ENCODE assay signal across 8 cellular contexts in genomic region chr6:144285548-144285797, GRCh38.
DNase-seq lines count a peak whose midpoint lies in the region; ATAC-seq and TF ChIP-seq lines count a peak whose summit lies in the region.

No MANE protein-coding gene starts in this region.

- TF ChIP-seq CTCF in 22Rv1 (IDR thresholded peaks at IDR 0.05) (no peak), MM.1S (IDR thresholded peaks at IDR 0.05; ENCODE audit: low read length) (no peak), neutrophil (IDR thresholded peaks at IDR 0.05) (no peak)

- H4K20me1 ChIP-seq in MM.1S (ENCODE audit: insufficient read depth, low read length), result no peaks in the 10 kb centered on the region

- DNase-seq in MM.1S, result peak; percentile 8
- no peak for DNase-seq in NCI-H2081 treated with DMSO at 0.1 percent for 48 hours (lab: John Stamatoyannopoulos, UW)

- H3F3A ChIP-seq in MM.1S (ENCODE audit: insufficient read depth, low read length), result no peaks in the 10 kb centered on the region

- H3K4me1 ChIP-seq in MM.1S (ENCODE audit: low read length), result no peaks in the 10 kb centered on the region
- peaks cover 7% of the 10 kb centered on the region for H3K4me1 ChIP-seq in endocrine pancreas (ENCODE audit: control insufficient read depth, insufficient read depth, low read length)
- peaks cover 22 to 25% of the 10 kb centered on the region in 2 experiments for H3K4me1 ChIP-seq in neutrophil (ENCODE audit: control insufficient read depth in 1 of 2, insufficient read depth in 1 of 2, low read depth in 1 of 2, low read length in 1 of 2)

- H3K9me3 ChIP-seq in MM.1S (replicated peaks; ENCODE audit: insufficient read depth, low read length) (no peaks in the 10 kb centered on the region), endocrine pancreas (ENCODE audit: control insufficient read depth, low read length) (no peaks in the 10 kb centered on the region), neutrophil (no peaks in the 10 kb centered on the region)

- peak overlapping the region; percentile 31; the same call in 1 of the 2 replicates for H3K9ac ChIP-seq in MM.1S (ENCODE audit: low read length)
- peak overlapping the region; percentile 60 for H3K9ac ChIP-seq in endocrine pancreas (ENCODE audit: control insufficient read depth, insufficient read depth, low read length)

- H3K4me2 ChIP-seq in MM.1S (ENCODE audit: low read depth, low read length), result peak overlapping the region; percentile 80

- ATAC-seq in GM19468 (IDR thresholded peaks at IDR 0.05; ENCODE audit: extremely low read depth, unreplicated experiment) (peak; percentile 4), HG02870 (IDR thresholded peaks at IDR 0.05; ENCODE audit: unreplicated experiment) (no peak), GM19467 (IDR thresholded peaks at IDR 0.05; ENCODE audit: unreplicated experiment) (no peak)

- H3K36me3 ChIP-seq in MM.1S (replicated peaks; ENCODE audit: insufficient read depth, low read length) (no peaks in the 10 kb centered on the region), endocrine pancreas (ENCODE audit: control insufficient read depth, insufficient read depth, low read length) (no peaks in the 10 kb centered on the region), neutrophil (no peaks in the 10 kb centered on the region)

- H3K27ac ChIP-seq in 22Rv1 (peak overlapping the region; percentile 76), MM.1S (ENCODE audit: low read length) (no peak overlapping the region), neutrophil (peak overlapping the region; percentile 91)

- no peaks in the 10 kb centered on the region for H3K27me3 ChIP-seq in MM.1S (replicated peaks; ENCODE audit: insufficient read depth, low read length)
- no peaks in the 10 kb centered on the region for H3K27me3 ChIP-seq in endocrine pancreas (ENCODE audit: control insufficient read depth, insufficient read depth, low read length)
- H3K27me3 ChIP-seq in neutrophil, result no peaks in the 10 kb centered on the region

- H3K4me3 ChIP-seq in MM.1S (ENCODE audit: low read length), result peak overlapping the region; percentile 67
- peak overlapping the region; percentile 32 for H3K4me3 ChIP-seq in endocrine pancreas (ENCODE audit: control insufficient read depth, insufficient read depth, low read length)
- peak overlapping the region; percentile 82 to 96 for H3K4me3 ChIP-seq in neutrophil (ENCODE audit: low read depth in 1 of 2, low read length in 1 of 2)

- H3K79me2 ChIP-seq in MM.1S (ENCODE audit: low read length), result no peaks in the 10 kb centered on the region

- H2AFZ ChIP-seq in MM.1S (ENCODE audit: low read length), result peak overlapping the region; percentile 56

- no peaks in the 10 kb centered on the region for H3K9me2 ChIP-seq in MM.1S (replicated peaks; ENCODE audit: insufficient read depth, low read length)

Comparison
In these comparisons a context has a peak if more than half of its experiments do, and no peak if none do; other contexts are left out.
1. H3K4me3 ChIP-seq: peak in every context shown above with its lines; median percentile 89 in neutrophil; 67 in MM.1S; 32 in endocrine pancreas.